In the genomic region with DNA sequence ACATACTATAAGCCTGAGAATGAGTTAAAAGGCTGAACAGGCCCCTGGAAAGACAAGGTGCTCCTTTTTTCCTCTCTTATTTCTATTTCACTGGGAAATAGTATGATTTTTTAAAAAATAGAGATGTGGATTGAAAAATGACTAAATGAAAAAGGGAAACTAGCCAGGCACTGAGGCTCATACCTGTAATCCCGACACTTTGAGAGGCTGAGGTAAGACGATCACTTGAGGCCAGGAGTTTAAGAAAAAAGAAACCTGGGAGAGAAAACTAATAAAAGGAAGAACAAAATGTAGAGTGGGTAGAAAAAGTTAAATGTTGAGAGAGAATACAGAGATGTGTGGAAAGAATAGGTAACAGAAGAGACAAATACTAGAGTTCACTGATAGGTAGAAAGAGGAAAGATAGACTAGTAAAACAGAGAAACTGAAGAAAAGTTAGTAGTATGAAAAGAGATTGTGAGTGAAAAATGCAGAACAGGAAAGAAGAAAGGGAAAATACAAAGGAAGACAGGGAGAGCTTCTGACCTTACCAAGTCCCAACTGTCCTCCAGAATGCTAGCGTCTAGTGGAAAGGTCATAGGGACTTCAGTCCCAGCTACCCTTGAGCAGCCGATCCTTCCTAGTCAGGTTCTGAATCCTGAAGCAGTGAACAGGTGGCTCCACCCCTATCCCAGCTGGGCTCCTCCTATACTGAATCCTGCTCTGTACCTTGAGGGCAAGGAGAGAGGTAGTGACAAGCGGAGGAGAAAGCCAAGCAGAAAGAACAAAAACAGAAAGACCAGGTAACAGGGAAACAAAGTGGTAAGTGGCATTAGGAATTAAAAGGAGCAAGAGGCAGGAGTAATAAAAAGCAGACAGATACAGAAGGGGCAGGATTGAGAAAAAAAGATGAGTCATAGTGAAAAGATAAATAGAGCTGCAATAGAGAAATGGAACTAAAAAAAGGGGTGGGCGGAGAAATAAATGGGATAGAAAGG, we compare ENCODE assay signal across 12 cellular contexts. TPM values are rescaled to one million over a fixed set of nuclear protein-coding genes. Genes with fewer than 3 reads are reported as not detected.
DNase-seq lines count a peak whose midpoint lies in the region; ATAC-seq and TF ChIP-seq lines count a peak whose summit lies in the region.
"Had no signal": no experiment of that assay in that cellular context is flagged by ENCODE, and none has a peak within 500 bp of the region (broad histone marks: within the 10 kb centered on the region; RNA-seq: fewer than 3 reads in every experiment).

No MANE protein-coding gene starts in this region.

- H3K27ac Mint-ChIP-seq in activated CD4-positive, alpha-beta T cell treated with anti-CD3 and anti-CD28 coated beads, Interleukin-2, amount 10 ng/mL, durations not matched to agents 24 days and 14 days = no peak overlapping the region
- H3K27ac Mint-ChIP-seq: stimulated activated naive B cell treated with anti-CD40 and anti-IgM and Interleukin-4, amounts not matched to agents 10 μg/mL and 1 μg/mL and 100 μg/mL, for 72 hours had no signal

- H3K4me3 ChIP-seq in left ventricle myocardium inferior = peak overlapping the region; percentile 55
- no peak overlapping the region for H3K4me3 ChIP-seq in smooth muscle cell

- H3F3A ChIP-seq in smooth muscle cell (ENCODE audit: low read depth) = no peaks in the 10 kb centered on the region

- H3K36me3 Mint-ChIP-seq in activated CD4-positive, alpha-beta T cell treated with anti-CD3 and anti-CD28 coated beads, Interleukin-2, amount 10 ng/mL, durations not matched to agents 24 days and 14 days (ENCODE audit: low read depth) = peaks cover 13% of the 10 kb centered on the region

- H3K79me2 ChIP-seq in smooth muscle cell (ENCODE audit: low read depth) = no peaks in the 10 kb centered on the region

- DNase-seq in activated CD4-positive, alpha-beta T cell treated with anti-CD3 and anti-CD28 coated beads, Interleukin-2, amount 10 ng/mL, durations not matched to agents 24 days and 14 days = peak; percentile 55
- no peak for DNase-seq in activated CD4-positive, alpha-beta T cell treated with anti-CD3 and anti-CD28 coated beads, Interleukin-2, amount 50 U/mL, for 1 hour
- DNase-seq in left ventricle myocardium inferior (no peak), smooth muscle cell (lab: John Stamatoyannopoulos, UW; ENCODE audit: unreplicated experiment) (no peak), ecto neural progenitor cell (ENCODE audit: low spot score) (no peak)
- DNase-seq: C1 segment of cervical spinal cord; GOT3; NCI-H446 treated with DMSO at 0.1 percent for 48 hours; stimulated activated naive B cell treated with anti-CD40 and anti-IgM and Interleukin-4, amounts not matched to agents 10 μg/mL and 1 μg/mL and 100 μg/mL, for 72 hours had no signal

- intact Hi-C loops in activated CD4-positive, alpha-beta T cell treated with anti-CD3 and anti-CD28 coated beads, Interleukin-2, amount 10 ng/mL, durations not matched to agents 24 days and 14 days (cut with micrococcal nuclease) = no loop called here
- intact Hi-C loops in left ventricle myocardium inferior (cut with micrococcal nuclease) = no loop called here

- H3K9me3 ChIP-seq in left ventricle myocardium inferior (replicated peaks) = no peaks in the 10 kb centered on the region
- no peaks in the 10 kb centered on the region for H3K9me3 ChIP-seq in smooth muscle cell (replicated peaks; ENCODE audit: low read depth)

- H3K27me3 ChIP-seq in left ventricle myocardium inferior (ENCODE audit: low read depth) (no peaks in the 10 kb centered on the region), smooth muscle cell (ENCODE audit: low read depth) (no peaks in the 10 kb centered on the region)

- H4K20me1 ChIP-seq in smooth muscle cell (ENCODE audit: low read depth) = no peaks in the 10 kb centered on the region

- H3K9me3 Mint-ChIP-seq in activated CD4-positive, alpha-beta T cell treated with anti-CD3 and anti-CD28 coated beads, Interleukin-2, amount 10 ng/mL, durations not matched to agents 24 days and 14 days = no peaks in the 10 kb centered on the region
- H3K9me3 Mint-ChIP-seq: stimulated activated naive B cell treated with anti-CD40 and anti-IgM and Interleukin-4, amounts not matched to agents 10 μg/mL and 1 μg/mL and 100 μg/mL, for 72 hours had no signal

- no peak overlapping the region for H2AFZ ChIP-seq in smooth muscle cell (ENCODE audit: low read depth)

- ATAC-seq in SK-N-SH treated with all-trans-retinoic acid at 6 μM for 48 hours (peak; percentile 74), HG03469 (IDR thresholded peaks at IDR 0.05; ENCODE audit: unreplicated experiment) (no peak), GM21447 (IDR thresholded peaks at IDR 0.05; ENCODE audit: unreplicated experiment) (no peak)

- H3K4me1 ChIP-seq in left ventricle myocardium inferior (peaks cover 24% of the 10 kb centered on the region), smooth muscle cell (ENCODE audit: low read depth) (no peaks in the 10 kb centered on the region)

- peaks cover 10% of the 10 kb centered on the region for H3K36me3 ChIP-seq in left ventricle myocardium inferior
- no peaks in the 10 kb centered on the region for H3K36me3 ChIP-seq in smooth muscle cell (ENCODE audit: low read depth)

- TF ChIP-seq CTCF in left ventricle myocardium inferior (IDR thresholded peaks at IDR 0.05; ENCODE audit: borderline replicate concordance) = no peak
- no peak for TF ChIP-seq CTCF in smooth muscle cell (IDR thresholded peaks at IDR 0.05; ENCODE audit: borderline replicate concordance, insufficient read depth, poor library complexity, severe bottlenecking)

- WGBS in smooth muscle cell (ENCODE audit: low lambda C conversion rate) = 64% methylated on average over 6 of the region's 6 CpGs

- no peak overlapping the region for H3K9ac ChIP-seq in smooth muscle cell (ENCODE audit: low read depth)

- no peaks in the 10 kb centered on the region for H3K27me3 Mint-ChIP-seq in activated CD4-positive, alpha-beta T cell treated with anti-CD3 and anti-CD28 coated beads, Interleukin-2, amount 10 ng/mL, durations not matched to agents 24 days and 14 days

- peaks cover 42% of the 10 kb centered on the region for H3K4me1 Mint-ChIP-seq in activated CD4-positive, alpha-beta T cell treated with anti-CD3 and anti-CD28 coated beads, Interleukin-2, amount 10 ng/mL, durations not matched to agents 24 days and 14 days

- H3K4me2 ChIP-seq in smooth muscle cell = peak overlapping the region; percentile 63

- H3K27ac ChIP-seq in left ventricle myocardium inferior (replicated peaks) = peak overlapping the region; percentile 61
- no peak overlapping the region for H3K27ac ChIP-seq in smooth muscle cell (ENCODE audit: low read depth)

- H3K4me3 Mint-ChIP-seq in activated CD4-positive, alpha-beta T cell treated with anti-CD3 and anti-CD28 coated beads, Interleukin-2, amount 10 ng/mL, durations not matched to agents 24 days and 14 days = no peak overlapping the region
- H3K4me3 Mint-ChIP-seq: stimulated activated naive B cell treated with anti-CD40 and anti-IgM and Interleukin-4, amounts not matched to agents 10 μg/mL and 1 μg/mL and 100 μg/mL, for 72 hours had no signal

TF ChIP-seq in SK-N-SH treated with all-trans-retinoic acid at 6 μM for 48 hours, 23 proteins besides CTCF, POLR2A, EP300 and RAD21:
- no peak for TF ChIP-seq ESRRG (CRISPR knock-in tag; IDR thresholded peaks at IDR 0.05)
- TF ChIP-seq ZC3H10 (CRISPR knock-in tag; IDR thresholded peaks at IDR 0.05) = no peak
- TF ChIP-seq ZNF565 (CRISPR knock-in tag; conservative IDR thresholded peaks at IDR 0.05; ENCODE audit: low read depth) = no peak
- TF ChIP-seq, protein P1, sequence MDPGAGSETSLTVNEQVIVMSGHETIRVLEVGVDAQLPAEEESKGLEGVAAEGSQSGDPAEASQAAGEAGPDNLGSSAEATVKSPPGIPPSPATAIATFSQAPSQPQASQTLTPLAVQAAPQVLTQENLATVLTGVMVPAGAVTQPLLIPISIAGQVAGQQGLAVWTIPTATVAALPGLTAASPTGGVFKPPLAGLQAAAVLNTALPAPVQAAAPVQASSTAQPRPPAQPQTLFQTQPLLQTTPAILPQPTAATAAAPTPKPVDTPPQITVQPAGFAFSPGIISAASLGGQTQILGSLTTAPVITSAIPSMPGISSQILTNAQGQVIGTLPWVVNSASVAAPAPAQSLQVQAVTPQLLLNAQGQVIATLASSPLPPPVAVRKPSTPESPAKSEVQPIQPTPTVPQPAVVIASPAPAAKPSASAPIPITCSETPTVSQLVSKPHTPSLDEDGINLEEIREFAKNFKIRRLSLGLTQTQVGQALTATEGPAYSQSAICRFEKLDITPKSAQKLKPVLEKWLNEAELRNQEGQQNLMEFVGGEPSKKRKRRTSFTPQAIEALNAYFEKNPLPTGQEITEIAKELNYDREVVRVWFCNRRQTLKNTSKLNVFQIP (CRISPR knock-in tag; IDR thresholded peaks at IDR 0.05; ENCODE audit: borderline replicate concordance, low read depth) = no peak
- no peak for TF ChIP-seq OSR1 (CRISPR knock-in tag; IDR thresholded peaks at IDR 0.05)
- no peak for TF ChIP-seq TCF4 (CRISPR knock-in tag; IDR thresholded peaks at IDR 0.05; ENCODE audit: borderline replicate concordance)
- no peak for TF ChIP-seq PPARA (CRISPR knock-in tag; IDR thresholded peaks at IDR 0.05; ENCODE audit: borderline replicate concordance)
- no peak for TF ChIP-seq SNAI2 (CRISPR knock-in tag; IDR thresholded peaks at IDR 0.05)
- TF ChIP-seq ZNF70 (CRISPR knock-in tag; IDR thresholded peaks at IDR 0.05) = no peak
- TF ChIP-seq ZNF8 (CRISPR knock-in tag; IDR thresholded peaks at IDR 0.05) = no peak
TF ChIP-seq in SK-N-SH treated with all-trans-retinoic acid at 6 μM for 48 hours: peak in this region for 0.

RNA-seq across cellular contexts. Expression of a gene that starts 7.3 kb away (rescaled TPM):
- total RNA-seq in activated CD4-positive, alpha-beta T cell treated with anti-CD3 and anti-CD28 coated beads, Interleukin-2, amount 10 ng/mL, durations not matched to agents 24 days and 14 days = 9.7 and 11.1 TPM in 2 replicates
- total RNA-seq in left ventricle myocardium inferior = 35.0 TPM
- total RNA-seq in smooth muscle cell = 9.7 and 15.0 TPM in 2 replicates
- polyA plus RNA-seq in smooth muscle cell = 5.0 and 5.7 TPM in 2 replicates

RNA-seq across cellular contexts. Expression of a gene that starts 7.5 kb away (rescaled TPM):
- 56.6 and 60.9 TPM in 2 replicates for total RNA-seq in activated CD4-positive, alpha-beta T cell treated with anti-CD3 and anti-CD28 coated beads, Interleukin-2, amount 10 ng/mL, durations not matched to agents 24 days and 14 days
- total RNA-seq in left ventricle myocardium inferior (49.3 TPM), smooth muscle cell (44.2 and 53.8 TPM in 2 replicates)
- 118 and 126 TPM in 2 replicates for polyA plus RNA-seq in smooth muscle cell
